ENCODE assay signal across 8 cellular contexts in the genomic region with DNA sequence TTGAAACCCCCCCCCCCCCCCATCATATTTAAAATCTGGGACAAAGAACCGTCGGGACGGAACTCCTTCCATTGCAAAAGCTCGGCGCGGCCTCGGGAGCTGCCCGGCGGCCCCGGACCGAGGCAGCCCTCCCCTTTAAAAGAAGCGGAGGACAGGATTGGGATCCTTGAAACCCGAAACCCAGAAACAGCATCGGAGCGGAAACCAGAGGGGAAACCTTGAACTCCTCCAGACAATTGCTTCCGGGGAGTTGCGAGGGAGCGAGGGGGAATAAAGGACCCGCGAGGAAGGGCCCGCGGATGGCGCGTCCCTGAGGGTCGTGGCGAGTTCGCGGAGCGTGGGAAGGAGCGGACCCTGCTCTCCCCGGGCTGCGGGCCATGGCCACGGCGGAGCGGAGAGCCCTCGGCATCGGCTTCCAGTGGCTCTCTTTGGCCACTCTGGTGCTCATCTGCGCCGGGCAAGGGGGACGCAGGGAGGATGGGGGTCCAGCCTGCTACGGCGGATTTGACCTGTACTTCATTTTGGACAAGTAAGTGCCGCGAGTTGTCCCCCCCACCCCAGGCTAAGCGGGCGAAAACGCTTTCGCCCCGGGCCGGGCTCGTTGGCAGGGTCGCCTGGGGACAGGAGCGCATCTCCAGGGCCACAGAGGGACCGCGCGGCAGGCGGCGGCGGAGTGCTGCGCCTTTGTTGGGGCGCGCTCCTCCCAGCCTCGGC. TPM values are rescaled to one million over a fixed set of nuclear protein-coding genes. Genes with fewer than 3 reads are reported as not detected.
DNase-seq lines count a peak whose midpoint lies in the region; ATAC-seq, FAIRE-seq and TF ChIP-seq lines count a peak whose summit lies in the region.

Gene ANTXR1, plus strand, starts transcription at position 57 of the 714 bp plus-strand sequence. Its CDS starts 321 bp downstream, at position 378.

- peak within 1 kb of the TSS; percentile 85 for H2BK15ac ChIP-seq in H1 (ENCODE audit: low read length)

- peaks cover 0 to 2% of the 10 kb centered on the region in 2 experiments for H4K20me1 ChIP-seq in H1 (replicated peaks in 1 of 2; ENCODE audit: control insufficient read depth in 1 of 2, insufficient read depth in 2 of 2, low read length in 2 of 2)

- H3K27ac Mint-ChIP-seq in T-helper 2 cell treated with Interferon-gamma antibody and Interleukin-4, amounts not matched to agents 5 μg/mL and 100 μg/mL, for 36 hours, result no peak within 1 kb of the TSS

- 0 out of 2 replicates have a peak within 1 kb of the TSS, but pooled peaks have one; percentile 53 for H3K27ac ChIP-seq in H1 (ENCODE audit: low read depth, low read length)
- peak within 1 kb of the TSS; percentile 80 for H3K27ac ChIP-seq in lower lobe of right lung
- peak within 1 kb of the TSS; percentile 23 for H3K27ac ChIP-seq in substantia nigra (ENCODE audit: low read depth, low read length, poor library complexity, severe bottlenecking)

- H3K56ac ChIP-seq in H1 (replicated peaks; ENCODE audit: insufficient read length, low read depth, low read length), result peak within 1 kb of the TSS; percentile 83

- peaks cover 8% of the 10 kb centered on the region for H3K4me1 Mint-ChIP-seq in T-helper 2 cell treated with Interferon-gamma antibody and Interleukin-4, amounts not matched to agents 5 μg/mL and 100 μg/mL, for 36 hours (ENCODE audit: low read depth)

- no peak for TF ChIP-seq EP300 in H1 (IDR thresholded peaks at IDR 0.05; ENCODE audit: borderline replicate concordance in 1 of 2, low read depth in 2 of 2, low read length in 2 of 2)

- no peak within 1 kb of the TSS for H3K4ac ChIP-seq in H1 (replicated peaks; ENCODE audit: insufficient read length, low read depth, low read length)

- peak within 1 kb of the TSS; percentile 88 to 93 for H3K4me2 ChIP-seq in H1 (ENCODE audit: insufficient read depth in 1 of 2, low read depth in 2 of 2, low read length in 2 of 2)

- H3K4me3 ChIP-seq in H1 (ENCODE audit: extremely low read depth in 1 of 4, insufficient read depth in 2 of 4, low read depth in 3 of 4, low read length in 4 of 4) (peak within 1 kb of the TSS; percentile 85 to 98 (median 96)), lower lobe of right lung (peak within 1 kb of the TSS; percentile 87)

- H3K27me3 ChIP-seq in H1 (replicated peaks in 1 of 4; ENCODE audit: control insufficient read depth in 3 of 4, extremely low read depth in 1 of 4, insufficient read depth in 3 of 4, low read length in 3 of 4) (peaks cover 0 to 10% (median 4%) of the 10 kb centered on the region in 4 experiments; a peak in 4 of 7 replicates), lower lobe of right lung (ENCODE audit: low read depth) (peaks cover 22% of the 10 kb centered on the region)

- H3K36me3 ChIP-seq in H1 (ENCODE audit: control insufficient read depth in 2 of 4, insufficient read depth in 4 of 4, low read length in 3 of 4) (no peaks in the 10 kb centered on the region), lower lobe of right lung (no peaks in the 10 kb centered on the region)

- H3K18ac ChIP-seq in H1 (ENCODE audit: extremely low read depth, low read length), result peak within 1 kb of the TSS; percentile 96

- CTCF ChIA-PET in H1 (lab: Charles Lee; ENCODE audit: partially characterized antibody), result interaction anchor here (0.5 to 1.8 kb wide), 4 partner anchors 9 to 121 kb away, joined by 3 to 14 read pairs (median 4); no protein-coding TSS in a partner anchor

- POLR2A ChIA-PET in H1 (lab: Charles Lee; ENCODE audit: partially characterized antibody), result interaction anchor here (0.6 kb wide), 1 partner anchor 53 kb away, joined by 3 read pairs; no protein-coding TSS in a partner anchor

- peaks cover 71% of the 10 kb centered on the region for H3K27me3 Mint-ChIP-seq in T-helper 2 cell treated with Interferon-gamma antibody and Interleukin-4, amounts not matched to agents 5 μg/mL and 100 μg/mL, for 36 hours (ENCODE audit: low read depth)

- FAIRE-seq in H1 (lab: Jason Lieb, UNC), result no peak

- no peak within 1 kb of the TSS for H2BK120ac ChIP-seq in H1 (replicated peaks; ENCODE audit: low read depth, low read length)

- no peak within 1 kb of the TSS for H3K14ac ChIP-seq in H1 (ENCODE audit: insufficient read length)

- no peak within 1 kb of the TSS for H2BK20ac ChIP-seq in H1 (ENCODE audit: low read length)

- H3K4me1 ChIP-seq in H1 (replicated peaks in 1 of 4; ENCODE audit: control insufficient read depth in 3 of 4, insufficient read depth in 4 of 4, low read length in 3 of 4) (peaks cover 3 to 4% (median 3%) of the 10 kb centered on the region in 4 experiments; a peak in 3 of 7 replicates), lower lobe of right lung (peaks cover 28% of the 10 kb centered on the region)

- no peaks in the 10 kb centered on the region for H3K36me3 Mint-ChIP-seq in T-helper 2 cell treated with Interferon-gamma antibody and Interleukin-4, amounts not matched to agents 5 μg/mL and 100 μg/mL, for 36 hours (ENCODE audit: low read depth)

- 2% methylated on average over 44 of the region's 63 CpGs; no CpG with 5 or more reads in 1 of the 2 experiments for WGBS in H1 (ENCODE audit: extremely low coverage in 1 of 2, insufficient coverage in 1 of 2, insufficient read length in 1 of 2, insufficient replicate concordance in 2 of 2, low coverage in 1 of 2, low lambda C conversion rate in 2 of 2, missing lambda C conversion rate in 1 of 2), 2 experiments

- ATAC-seq in lower lobe of right lung, result peak; percentile 70 to 78
- ATAC-seq in GM19023 (IDR thresholded peaks at IDR 0.05; ENCODE audit: unreplicated experiment), result no peak
- no peak for ATAC-seq in HG03135 (IDR thresholded peaks at IDR 0.05; ENCODE audit: unreplicated experiment)

- H2AFZ ChIP-seq in H1 (ENCODE audit: low read length), result peak within 1 kb of the TSS; percentile 90; the same call in 1 of the 2 replicates

- peak within 1 kb of the TSS; percentile 50 for H4K5ac ChIP-seq in H1 (ENCODE audit: insufficient read length, low read depth, low read length)

- no peak for TF ChIP-seq RAD21 in H1 (IDR thresholded peaks at IDR 0.05 in 1 of 2, conservative IDR thresholded peaks at IDR 0.05 in 1 of 2; ENCODE audit: low read depth in 2 of 2, low read length in 2 of 2)

- H2BK12ac ChIP-seq in H1 (ENCODE audit: low read depth, low read length), result peak within 1 kb of the TSS; percentile 53

- peak within 1 kb of the TSS; percentile 95; the same call in 1 of the 2 replicates for H4K8ac ChIP-seq in H1 (ENCODE audit: extremely low read depth, insufficient read depth, low read length)

- peak; percentile 61 for DNase-seq in DMS79 (lab: John Stamatoyannopoulos, UW)
- peak; percentile 6 for DNase-seq in MV-4-11 (lab: John Stamatoyannopoulos, UW)
- DNase-seq in T-helper 2 cell treated with Interferon-gamma antibody and Interleukin-4, amounts not matched to agents 5 μg/mL and 100 μg/mL, for 36 hours (ENCODE audit: low spot score), result no peak
- peak in 1 of 2 experiments; percentile 84 for DNase-seq in H1 (ENCODE audit: low read depth in 1 of 2, low spot score in 2 of 2)
- DNase-seq in lower lobe of right lung, result peak; percentile 49
- peak in 31 of 49 donors; percentile 13 to 70 (median 45) for DNase-seq in substantia nigra (lab: John Stamatoyannopoulos, UW)

- peak within 1 kb of the TSS; percentile 72; the same call in 1 of the 2 replicates for H2BK5ac ChIP-seq in H1 (ENCODE audit: low read depth, low read length)

- intact Hi-C loops in lower lobe of right lung (cut with DNase I), result no loop called here

- no peaks in the 10 kb centered on the region; the same call in 1 of the 2 replicates for H3K79me1 ChIP-seq in H1 (ENCODE audit: low read depth, low read length)

- no peak within 1 kb of the TSS for H3K23ac ChIP-seq in H1 (ENCODE audit: insufficient read length)

- TF ChIP-seq CTCF in H1 (IDR thresholded peaks at IDR 0.05; ENCODE audit: control extremely low read depth in 1 of 3, insufficient read depth in 1 of 3, low read depth in 1 of 3, low read length in 3 of 3) (no peak; a peak in 1 of 4 replicates), lower lobe of right lung (IDR thresholded peaks at IDR 0.05) (peak; percentile 6)

- peak within 1 kb of the TSS; percentile 79 for H3K4me3 Mint-ChIP-seq in T-helper 2 cell treated with Interferon-gamma antibody and Interleukin-4, amounts not matched to agents 5 μg/mL and 100 μg/mL, for 36 hours

- peaks cover 11% of the 10 kb centered on the region for H3K23me2 ChIP-seq in H1 (ENCODE audit: low read depth, low read length)

- peak within 1 kb of the TSS; percentile 14 to 78 (median 61) for H3K9ac ChIP-seq in H1 (replicated peaks in 1 of 4; ENCODE audit: extremely low read depth in 1 of 4, low read depth in 3 of 4, low read length in 3 of 4)

- no peak within 1 kb of the TSS for H2AK5ac ChIP-seq in H1 (ENCODE audit: low read depth, low read length)

- peaks cover 0 to 32% of the 10 kb centered on the region in 2 experiments; a peak in 3 of 4 replicates for H3K79me2 ChIP-seq in H1 (ENCODE audit: control insufficient read depth in 1 of 2, insufficient read depth in 2 of 2, low read length in 2 of 2)

- H4K91ac ChIP-seq in H1 (replicated peaks; ENCODE audit: insufficient read length, low read length), result peak within 1 kb of the TSS; percentile 13

- no peaks in the 10 kb centered on the region for H3K9me3 Mint-ChIP-seq in T-helper 2 cell treated with Interferon-gamma antibody and Interleukin-4, amounts not matched to agents 5 μg/mL and 100 μg/mL, for 36 hours

- H3K9me3 ChIP-seq in H1 (ENCODE audit: insufficient read depth in 2 of 2, low read depth in 1 of 2, low read length in 1 of 2), result no peaks in the 10 kb centered on the region
- H3K9me3 ChIP-seq in lower lobe of right lung, result no peaks in the 10 kb centered on the region

- TF ChIP-seq POLR2A in H1 (IDR thresholded peaks at IDR 0.05; ENCODE audit: control extremely low read depth in 1 of 2, low read depth in 2 of 2, low read length in 2 of 2), result peak in 1 of 2 experiments; percentile 55; a peak in 1 of 3 replicates

TF ChIP-seq in H1, 55 proteins besides CTCF, POLR2A, EP300 and RAD21 (continues in another document):
- no peak for TF ChIP-seq NRF1 (IDR thresholded peaks at IDR 0.05; ENCODE audit: low read depth, low read length)
- TF ChIP-seq TAF7 (optimal IDR thresholded peaks at IDR 0.05; ENCODE audit: borderline replicate concordance, low read depth, low read length), result no peak
- TF ChIP-seq CTBP2 (IDR thresholded peaks at IDR 0.05; ENCODE audit: borderline replicate concordance, insufficient read depth, insufficient read length, low read length), result no peak
- peak; percentile 58; the same call in 1 of the 2 replicates for TF ChIP-seq TAF1 (IDR thresholded peaks at IDR 0.05; ENCODE audit: low read depth, low read length)

RNA-seq across cellular contexts. Expression of gene ANTXR1, which starts in this region (rescaled TPM):
- 44.3 and 45.9 TPM in 2 replicates for total RNA-seq in H1 (2021; fragmentation: NEBNext Ultra II Directional; extraction: Animal tissue kit (Norgen Biotek cat#: 25700))
- 14.5 and 15.8 TPM in 2 replicates for polyA plus RNA-seq in H1 (2011; rRNA removed)
- 13.5 TPM for polyA plus RNA-seq in H1 (2011; cell fraction: cytosol; rRNA removed)
- polyA plus RNA-seq in H1 (2011; cell fraction: nucleus; rRNA removed), result 28.2 TPM
- 21.6 to 28.2 TPM (median 25.8 TPM) in 4 replicates for polyA plus RNA-seq in H1 (2012, experiment 1 of 2)
- 7.1 TPM for polyA plus RNA-seq in H1 (2012, experiment 2 of 2)
- 56.8 TPM for polyA plus RNA-seq in H1 (2013, experiment 1 of 2)
- 66.5 TPM for polyA plus RNA-seq in H1 (2013, experiment 2 of 2)
- polyA minus RNA-seq in H1 (2011; rRNA and poly(A)+ RNA removed), result 34.6 and 43.5 TPM in 2 replicates
- 15.9 TPM for polyA minus RNA-seq in H1 (2011; cell fraction: cytosol; rRNA and poly(A)+ RNA removed)
- 65.1 TPM for polyA minus RNA-seq in H1 (2011; cell fraction: nucleus; rRNA and poly(A)+ RNA removed)
- 54.3 TPM for total RNA-seq in lower lobe of right lung

Comparison
In these comparisons a context has a peak if more than half of its experiments do, and no peak if none do; other contexts are left out.
1. H3K27ac ChIP-seq: peak in every context shown above with its lines; median percentile 80 in lower lobe of right lung; 53 in H1; 23 in substantia nigra.
2. ATAC-seq: peak in lower lobe of right lung (2 of 2); none in GM19023 (single experiment) and HG03135 (single experiment).